ENCODE assay signal across 9 cellular contexts in genomic region chr13:30394798-30395191, GRCh38. TPM values are rescaled to one million over a fixed set of nuclear protein-coding genes. Genes with fewer than 3 reads are reported as not detected.
DNase-seq lines count a peak whose midpoint lies in the region; ATAC-seq lines count a peak whose summit lies in the region.
"Had no signal": no experiment of that assay in that cellular context is flagged by ENCODE, and none has a peak within 500 bp of the region (broad histone marks: within the 10 kb centered on the region; RNA-seq: fewer than 3 reads in every experiment).

No MANE protein-coding gene starts in this region.

- H3K4me3 ChIP-seq in BLaER1: peak overlapping the region; percentile 67

- DNase-seq in amniotic epithelial cell (ENCODE audit: low read depth): peak; percentile 17
- no peak for DNase-seq in left lobe of liver (ENCODE audit: low spot score)
- peak; percentile 52 for DNase-seq in superior temporal gyrus (ENCODE audit: extremely low spot score)
- DNase-seq in foreskin melanocyte: no peak
- no peak for DNase-seq in NCI-H1694 treated with DMSO at 0.1 percent for 48 hours (lab: John Stamatoyannopoulos, UW)

- no peaks in the 10 kb centered on the region for H3K36me3 ChIP-seq in BLaER1

- H3K4me2 ChIP-seq in BLaER1: peak overlapping the region; percentile 98

- no peaks in the 10 kb centered on the region for H3K9me3 ChIP-seq in BLaER1

- peaks cover 28% of the 10 kb centered on the region for H3K4me1 ChIP-seq in BLaER1

- no peaks in the 10 kb centered on the region for H4K20me1 ChIP-seq in BLaER1

- H3K27ac ChIP-seq in BLaER1: peak overlapping the region; percentile 85

- no peaks in the 10 kb centered on the region for H3K27me3 ChIP-seq in BLaER1

- ATAC-seq in GM19467 (IDR thresholded peaks at IDR 0.05; ENCODE audit: unreplicated experiment): peak; percentile 73
- peak; percentile 54 for ATAC-seq in HG03571 (IDR thresholded peaks at IDR 0.05; ENCODE audit: unreplicated experiment)
- ATAC-seq in left lobe of liver: peak; percentile 16

- H3K9ac ChIP-seq in BLaER1: peak overlapping the region; percentile 82

RNA-seq across cellular contexts. Expression of gene UBE2L5, which starts 27.5 kb away (rescaled TPM):
- not detected for total RNA-seq in left lobe of liver
- total RNA-seq: LHCN-M2 had no signal

Comparison
In these comparisons a context has a peak if more than half of its experiments do, and no peak if none do; other contexts are left out.
1. ATAC-seq: peak in every context shown above with its lines; median percentile 73 in GM19467; 54 in HG03571; 16 in left lobe of liver.
2. DNase-seq: peak in amniotic epithelial cell (single experiment) and superior temporal gyrus (single experiment); none in left lobe of liver (single experiment), foreskin melanocyte (single experiment) and NCI-H1694 treated with DMSO at 0.1 percent for 48 hours (single experiment).